1 cellular context compared by ENCODE assay signal in the genomic region with DNA sequence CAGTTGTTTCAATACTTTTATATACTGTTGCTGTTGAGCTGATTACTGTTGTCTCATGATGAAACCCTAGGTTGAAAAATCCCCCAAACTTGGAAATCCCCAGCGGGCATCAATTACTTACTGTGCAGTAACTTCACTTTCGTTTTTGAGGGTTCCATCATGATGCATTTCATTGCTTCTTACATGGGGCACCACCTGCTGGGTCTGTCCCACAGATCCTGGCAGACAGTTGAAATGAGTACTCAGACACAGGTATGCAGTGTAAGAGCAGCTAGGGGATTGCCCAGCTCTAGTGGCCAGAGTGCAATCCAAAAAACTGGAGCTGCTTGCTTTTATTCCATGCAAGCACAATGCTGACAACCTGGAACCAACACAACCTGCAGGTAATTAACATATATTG.
TF ChIP-seq lines count a peak whose summit lies in the region.

No MANE protein-coding gene starts in this region.

TF ChIP-seq in GM23338, 12 proteins besides CTCF, POLR2A, EP300 and RAD21 (continued from another document):
- TF ChIP-seq ZNF462 (CRISPR knock-in tag; IDR thresholded peaks at IDR 0.05), result no peak
- no peak for TF ChIP-seq JUNB (IDR thresholded peaks at IDR 0.05; ENCODE audit: unreplicated experiment)
- no peak for TF ChIP-seq EZH2phosphoT487 (IDR thresholded peaks at IDR 0.05; ENCODE audit: unreplicated experiment)
- TF ChIP-seq NANOG (IDR thresholded peaks at IDR 0.05; ENCODE audit: borderline replicate concordance), result no peak
- no peak for TF ChIP-seq ZNF331 (CRISPR knock-in tag; IDR thresholded peaks at IDR 0.05; ENCODE audit: low read depth)
- no peak for TF ChIP-seq STAT1 (IDR thresholded peaks at IDR 0.05; ENCODE audit: unreplicated experiment)
- no peak for TF ChIP-seq EZH2 (IDR thresholded peaks at IDR 0.05; ENCODE audit: low read depth, unreplicated experiment)
- TF ChIP-seq ZNF114 (CRISPR knock-in tag; IDR thresholded peaks at IDR 0.05), result no peak
- TF ChIP-seq REST (IDR thresholded peaks at IDR 0.05; ENCODE audit: unreplicated experiment), result no peak
- no peak for TF ChIP-seq CREB1 (CRISPR knock-in tag; IDR thresholded peaks at IDR 0.05; ENCODE audit: low read depth)
- no peak for TF ChIP-seq ETS1 (IDR thresholded peaks at IDR 0.05)
TF ChIP-seq in GM23338: peak in this region for 0.
